11 cellular contexts compared by ENCODE assay signal in the genomic region with DNA sequence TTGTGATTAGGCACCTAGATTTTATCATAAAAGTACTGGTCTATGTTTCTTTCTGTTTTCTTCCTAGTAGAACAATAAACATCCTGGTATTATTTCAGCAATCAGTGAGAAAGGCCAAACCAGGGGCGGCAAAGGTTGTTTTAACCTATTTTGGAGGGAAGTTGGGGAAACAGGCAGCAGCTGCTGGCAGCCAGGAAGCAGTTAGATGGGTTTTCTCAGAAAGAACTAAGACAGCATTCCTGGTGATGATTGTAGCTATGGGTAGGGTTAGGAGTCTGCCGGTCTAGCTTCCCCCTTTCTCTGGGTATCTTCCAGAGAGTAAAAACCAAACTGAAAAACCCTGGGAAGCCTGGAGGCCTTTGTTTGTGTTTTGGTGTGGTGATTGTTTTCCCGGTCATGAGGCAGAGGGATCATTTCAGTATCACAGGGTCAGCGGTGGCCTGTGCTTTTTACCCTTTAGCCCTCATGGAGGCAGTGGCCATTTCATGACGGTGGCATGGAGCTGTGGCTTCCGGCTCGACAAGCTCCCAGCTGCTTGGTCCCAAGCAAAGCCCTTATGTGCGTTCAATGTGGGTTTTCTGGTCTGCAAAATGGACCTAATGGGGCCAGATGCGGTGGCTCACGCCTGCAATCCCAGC. TPM values are rescaled to one million over a fixed set of nuclear protein-coding genes. Genes with fewer than 3 reads are reported as not detected.
DNase-seq lines count a peak whose midpoint lies in the region; ATAC-seq and TF ChIP-seq lines count a peak whose summit lies in the region.
"Had no signal": no experiment of that assay in that cellular context is flagged by ENCODE, and none has a peak within 500 bp of the region (broad histone marks: within the 10 kb centered on the region; RNA-seq: fewer than 3 reads in every experiment).

No MANE protein-coding gene starts in this region.

- no peaks in the 10 kb centered on the region for H4K20me1 ChIP-seq in DND-41 (ENCODE audit: insufficient read depth, low read length)

- H3K4me2 ChIP-seq in DND-41 (ENCODE audit: insufficient read depth, low read length) = no peak overlapping the region

- no peak for TF ChIP-seq CTCF in DND-41 (IDR thresholded peaks at IDR 0.05; ENCODE audit: borderline replicate concordance, extremely low read depth, low read length, poor library complexity, severe bottlenecking)
- TF ChIP-seq CTCF in Peyer's patch (IDR thresholded peaks at IDR 0.05) = no peak
- TF ChIP-seq CTCF in sigmoid colon (IDR thresholded peaks at IDR 0.05) = no peak
- no peak for TF ChIP-seq CTCF in foreskin keratinocyte (conservative IDR thresholded peaks at IDR 0.05)
- no peak for TF ChIP-seq CTCF in ovary (IDR thresholded peaks at IDR 0.05)

- TF ChIP-seq POLR2A in Peyer's patch (IDR thresholded peaks at IDR 0.05) (no peak), sigmoid colon (IDR thresholded peaks at IDR 0.05) (no peak), ovary (IDR thresholded peaks at IDR 0.05) (no peak)

- H3K79me2 ChIP-seq in DND-41 (ENCODE audit: insufficient read depth, low read length) = no peaks in the 10 kb centered on the region

- H3K9me3 ChIP-seq in DND-41 (ENCODE audit: insufficient read depth, low read length, severe bottlenecking) = no peaks in the 10 kb centered on the region
- H3K9me3 ChIP-seq in Peyer's patch = no peaks in the 10 kb centered on the region
- peaks cover 0 to 2% (median 0%) of the 10 kb centered on the region in 4 donors for H3K9me3 ChIP-seq in sigmoid colon
- no peaks in the 10 kb centered on the region for H3K9me3 ChIP-seq in ovary

- no peak overlapping the region for H2AFZ ChIP-seq in DND-41 (ENCODE audit: low read depth, low read length)

- TF ChIP-seq EP300 in sigmoid colon (IDR thresholded peaks at IDR 0.05) (no peak), ovary (IDR thresholded peaks at IDR 0.05) (no peak)

- ATAC-seq in DND-41 (ENCODE audit: insufficient read depth, low read depth) = peak; percentile 32; the same call in 1 of the 3 replicates
- ATAC-seq in left ventricle myocardium superior = peak; percentile 11
- no peak for ATAC-seq in HG03139 (IDR thresholded peaks at IDR 0.05; ENCODE audit: unreplicated experiment)
- no peak for ATAC-seq in foreskin keratinocyte

- intact Hi-C loops in left ventricle myocardium superior (cut with micrococcal nuclease) = no loop called here
- intact Hi-C loops in sigmoid colon (cut with DNase I) = no loop called here
- intact Hi-C loops in ovary (cut with DNase I) = no loop called here

- no peak overlapping the region for H3K4me3 ChIP-seq in DND-41 (ENCODE audit: low read depth in 1 of 2, low read length in 2 of 2)
- H3K4me3 ChIP-seq in Peyer's patch = no peak overlapping the region
- H3K4me3 ChIP-seq in sigmoid colon = no peak overlapping the region
- no peak overlapping the region for H3K4me3 ChIP-seq in ovary

- H3K9ac ChIP-seq in DND-41 (ENCODE audit: low read depth, low read length) = no peak overlapping the region

- DNase-seq in DND-41 (no peak), Peyer's patch (no peak), left ventricle myocardium superior (no peak), sigmoid colon (no peak), SHP77 treated with DMSO at 0.1 percent for 48 hours (lab: John Stamatoyannopoulos, UW) (no peak), foreskin keratinocyte (no peak), ovary (no peak)
- DNase-seq: HCEC 1CT, NCI-H2081 treated with DMSO at 0.1 percent for 48 hours, SIG-M5 had no signal

- no peaks in the 10 kb centered on the region for H3K4me1 ChIP-seq in DND-41 (ENCODE audit: insufficient read depth, low read length)
- H3K4me1 ChIP-seq in Peyer's patch = peaks cover 21 to 71% (median 63%) of the 10 kb centered on the region in 4 donors
- peaks cover 0 to 24% (median 13%) of the 10 kb centered on the region in 4 donors for H3K4me1 ChIP-seq in sigmoid colon
- H3K4me1 ChIP-seq in foreskin keratinocyte = no peaks in the 10 kb centered on the region
- H3K4me1 ChIP-seq in ovary (ENCODE audit: insufficient read depth) = peaks cover 16% of the 10 kb centered on the region

- 0 out of 2 replicates have a peak, but pooled peaks cover 3% of the 10 kb centered on the region for H3K36me3 ChIP-seq in DND-41 (ENCODE audit: insufficient read depth, low read length)
- no peaks in the 10 kb centered on the region for H3K36me3 ChIP-seq in Peyer's patch
- H3K36me3 ChIP-seq in sigmoid colon = no peaks in the 10 kb centered on the region
- H3K36me3 ChIP-seq in ovary = no peaks in the 10 kb centered on the region

- H3K27ac ChIP-seq in DND-41 (ENCODE audit: low read length) (no peak overlapping the region), Peyer's patch (peak overlapping the region; percentile 77 to 93 (median 84)), sigmoid colon (peak overlapping the region; percentile 40 to 60 (median 48)), foreskin keratinocyte (no peak overlapping the region), ovary (peak overlapping the region in 1 of 2 donors; percentile 37)

- H3K27me3 ChIP-seq in DND-41 (ENCODE audit: insufficient read depth, low read length, poor library complexity) (no peaks in the 10 kb centered on the region), Peyer's patch (no peaks in the 10 kb centered on the region), sigmoid colon (no peaks in the 10 kb centered on the region), foreskin keratinocyte (peaks cover 7% of the 10 kb centered on the region), ovary (no peaks in the 10 kb centered on the region)

- WGBS in sigmoid colon, 2 donors = 73 to 81% methylated on average over 10 of the region's 10 CpGs
- 58 to 78% (median 68%) methylated on average over 10 of the region's 10 CpGs for WGBS in ovary, 3 donors

RNA-seq across cellular contexts. Expression of gene TNFRSF1B, which starts 19.6 kb away (rescaled TPM):
- total RNA-seq in Peyer's patch (10 to 100 TPM; 37.1 to 92.8 (median 64.0) TPM), left ventricle myocardium superior (13.0 TPM), sigmoid colon (10 to 100 TPM; 15.5 to 19.7 (median 18.9) TPM), foreskin keratinocyte (0.07 and 0.14 TPM in 2 replicates), ovary (10 to 100 TPM; 11.4 to 27.6 (median 21.6) TPM)
- polyA plus RNA-seq in sigmoid colon (10 to 100 TPM in 2 of 3 donors, 1 to 10 TPM in 1; 4.2 to 37.2 (median 16.2) TPM), foreskin keratinocyte (0.02 and 0.03 TPM in 2 replicates), ovary (10 to 100 TPM; 10.3 to 14.3 TPM)

Comparison
In these comparisons a context has a peak if more than half of its experiments do, and no peak if none do; other contexts are left out.
1. ATAC-seq: peak in DND-41 (single experiment) and left ventricle myocardium superior (single experiment); none in HG03139 (single experiment) and foreskin keratinocyte (single experiment).
2. H3K27ac ChIP-seq: peak in Peyer's patch (4 of 4) and sigmoid colon (4 of 4); none in DND-41 (single experiment) and foreskin keratinocyte (single experiment).
3. RNA of gene TNFRSF1B, which starts 19.6 kb away (total RNA-seq): 37.1 to 92.8 TPM in Peyer's patch, 11.4 to 27.6 TPM in ovary, 15.5 to 19.7 TPM in sigmoid colon and 13.0 TPM in left ventricle myocardium superior (single experiment); 0.07 to 0.14 TPM in foreskin keratinocyte; every median in the first group is over 10 times any median in the second.